2 cellular contexts compared by ENCODE assay signal in the genomic region with DNA sequence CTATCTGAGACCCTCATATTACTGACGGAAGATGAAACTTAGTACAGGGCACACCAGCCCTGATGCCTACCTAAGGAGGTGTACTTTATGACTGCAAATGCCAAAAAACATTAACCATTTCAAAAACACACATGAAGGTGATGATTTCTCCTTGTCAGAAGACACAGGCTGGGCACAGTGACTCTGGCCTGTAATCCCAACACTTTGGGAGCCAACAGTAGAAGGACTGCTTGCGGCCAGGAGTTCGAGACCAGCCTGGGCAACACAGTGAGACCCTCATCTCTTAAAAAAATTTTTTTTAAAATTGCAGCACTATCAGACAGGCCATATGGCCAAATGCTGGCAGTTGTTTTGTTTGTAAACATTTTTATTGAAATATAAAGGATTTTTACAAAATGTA.
A peak's percentile ranks its signal among the peaks of the same experiment; 100 is the strongest.
TF ChIP-seq lines count a peak whose summit lies in the region.

No MANE protein-coding gene starts in this region.

TF ChIP-seq in WTC11, 78 proteins besides CTCF, POLR2A, EP300 and RAD21:
- TF ChIP-seq NFYB (CRISPR knock-in tag; conservative IDR thresholded peaks at IDR 0.05; ENCODE audit: low read depth) (no peak), ZNF121 (CRISPR knock-in tag; IDR thresholded peaks at IDR 0.05) (peak; percentile 95)

TF ChIP-seq in H1, 55 proteins besides CTCF, POLR2A, EP300 and RAD21:
- no peak for TF ChIP-seq NANOG (IDR thresholded peaks at IDR 0.05; ENCODE audit: insufficient read depth, low read depth, low read length, poor library complexity, severe bottlenecking)
- TF ChIP-seq ZNF274 (IDR thresholded peaks at IDR 0.05; ENCODE audit: borderline replicate concordance, extremely low read depth, low read length), result no peak
- no peak for TF ChIP-seq SUZ12 (IDR thresholded peaks at IDR 0.05; ENCODE audit: low read length)
- no peak for TF ChIP-seq CBX8 (IDR thresholded peaks at IDR 0.05; ENCODE audit: borderline replicate concordance, low read depth, low read length)
- no peak for TF ChIP-seq SAP30 (IDR thresholded peaks at IDR 0.05; ENCODE audit: insufficient read depth, insufficient replicate concordance, low read length)
- TF ChIP-seq SRF (IDR thresholded peaks at IDR 0.05; ENCODE audit: low read depth, low read length), result no peak
- no peak for TF ChIP-seq HDAC2 (IDR thresholded peaks at IDR 0.05; ENCODE audit: borderline replicate concordance in 1 of 2, low read depth in 2 of 2, low read length in 2 of 2)
- TF ChIP-seq TAF1 (IDR thresholded peaks at IDR 0.05; ENCODE audit: low read depth, low read length), result no peak
- TF ChIP-seq, protein P1, sequence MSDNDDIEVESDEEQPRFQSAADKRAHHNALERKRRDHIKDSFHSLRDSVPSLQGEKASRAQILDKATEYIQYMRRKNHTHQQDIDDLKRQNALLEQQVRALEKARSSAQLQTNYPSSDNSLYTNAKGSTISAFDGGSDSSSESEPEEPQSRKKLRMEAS (IDR thresholded peaks at IDR 0.05), result no peak
- TF ChIP-seq, protein P2, sequence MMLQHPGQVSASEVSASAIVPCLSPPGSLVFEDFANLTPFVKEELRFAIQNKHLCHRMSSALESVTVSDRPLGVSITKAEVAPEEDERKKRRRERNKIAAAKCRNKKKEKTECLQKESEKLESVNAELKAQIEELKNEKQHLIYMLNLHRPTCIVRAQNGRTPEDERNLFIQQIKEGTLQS (IDR thresholded peaks at IDR 0.05; ENCODE audit: insufficient read depth, low read depth, low read length), result no peak
TF ChIP-seq in H1: peak in this region for 0.
